Comparison of ENCODE assay signal across 20 cellular contexts in genomic region chr17:74525781-74526288, GRCh38. TPM values are rescaled to one million over a fixed set of nuclear protein-coding genes. Genes with fewer than 3 reads are reported as not detected.
"Had no signal": no experiment of that assay in that cellular context is flagged by ENCODE, and none has a peak within 500 bp of the region (broad histone marks: within the 10 kb centered on the region; RNA-seq: fewer than 3 reads in every experiment).

No MANE protein-coding gene starts in this region.

- H3K36me3 ChIP-seq: gastrocnemius medialis, heart left ventricle had no signal

- H3K4me3 ChIP-seq: body of pancreas, gastrocnemius medialis, heart left ventricle, mucosa of descending colon had no signal

- DNase-seq: activated B cell treated with CpG ODN at 0.5 μM for 24 hours; activated CD4-positive, alpha-beta T cell treated with anti-CD3 and anti-CD28 coated beads, Interleukin-2, amount 50 U/mL, for 1 hour; activated gamma-delta T cell; activated T-cell treated with anti-CD3 and anti-CD28 coated beads, Interleukin-2, amount 50 U/mL, for 4 hours; amniotic stem cell; body of pancreas; dermis blood vessel endothelial cell; effector memory CD8-positive, alpha-beta T cell; gastrocnemius medialis; heart left ventricle; left colon; mucosa of descending colon; retina; stimulated activated naive CD4-positive, alpha-beta T cell treated with Interleukin-2 at 50 U/mL for 16 hours; trophoblast cell had no signal

- ATAC-seq: activated T-cell treated with anti-CD3 and anti-CD28 coated beads, Interleukin-2, amount 50 U/mL, for 4 hours; body of pancreas; effector memory CD8-positive, alpha-beta T cell; gastrocnemius medialis; heart left ventricle; left colon; mucosa of descending colon; naive thymus-derived CD4-positive, alpha-beta T cell had no signal

- H3K9me3 ChIP-seq: body of pancreas, gastrocnemius medialis, mucosa of descending colon had no signal

- H3K36me3 Mint-ChIP-seq: activated naive CD8-positive, alpha-beta T cell had no signal

- H3K4me3 Mint-ChIP-seq: activated B cell treated with CpG ODN at 0.5 μM for 24 hours; activated naive CD8-positive, alpha-beta T cell; activated T-cell treated with anti-CD3 and anti-CD28 coated beads, Interleukin-2, amount 50 U/mL, for 4 hours; central memory CD8-positive, alpha-beta T cell; effector memory CD8-positive, alpha-beta T cell; naive thymus-derived CD4-positive, alpha-beta T cell had no signal

- H3K4me1 ChIP-seq: body of pancreas, gastrocnemius medialis had no signal

- H3K27ac Mint-ChIP-seq: activated B cell treated with CpG ODN at 0.5 μM for 24 hours; activated naive CD8-positive, alpha-beta T cell; effector memory CD8-positive, alpha-beta T cell; naive thymus-derived CD4-positive, alpha-beta T cell had no signal

- H3K27me3 ChIP-seq: body of pancreas, gastrocnemius medialis, heart left ventricle had no signal

- H3K27ac ChIP-seq: body of pancreas, epithelial cell of prostate, gastrocnemius medialis, heart left ventricle had no signal

- H3K9me3 Mint-ChIP-seq: activated B cell treated with CpG ODN at 0.5 μM for 24 hours; activated T-cell treated with anti-CD3 and anti-CD28 coated beads, Interleukin-2, amount 50 U/mL, for 4 hours; central memory CD8-positive, alpha-beta T cell had no signal

RNA-seq across cellular contexts. Expression of gene CD300LB, which starts 5.4 kb away (rescaled TPM):
- total RNA-seq: activated B cell treated with CpG ODN at 0.5 μM for 24 hours; activated T-cell treated with anti-CD3 and anti-CD28 coated beads, Interleukin-2, amount 50 U/mL, for 4 hours; body of pancreas; dermis blood vessel endothelial cell; T-helper 2 cell treated with Interferon-gamma antibody and Interleukin-4, amounts not matched to agents 100 ng/mL and 5 ng/mL, for 36 hours had no signal
- polyA plus RNA-seq: naive thymus-derived CD4-positive, alpha-beta T cell had no signal

RNA-seq across cellular contexts. Expression of gene CD300C, which starts 20.1 kb away (rescaled TPM):
- total RNA-seq: activated T-cell treated with anti-CD3 and anti-CD28 coated beads, Interleukin-2, amount 50 U/mL, for 4 hours; dermis blood vessel endothelial cell had no signal
- polyA plus RNA-seq: naive thymus-derived CD4-positive, alpha-beta T cell had no signal

RNA-seq across cellular contexts. Expression of gene CD300H, which starts 41.5 kb away (rescaled TPM):
- total RNA-seq: activated B cell treated with CpG ODN at 0.5 μM for 24 hours; activated T-cell treated with anti-CD3 and anti-CD28 coated beads, Interleukin-2, amount 50 U/mL, for 4 hours; body of pancreas; dermis blood vessel endothelial cell; gastrocnemius medialis; left colon; mucosa of descending colon; T-helper 2 cell treated with Interferon-gamma antibody and Interleukin-4, amounts not matched to agents 100 ng/mL and 5 ng/mL, for 36 hours had no signal
- polyA plus RNA-seq: naive thymus-derived CD4-positive, alpha-beta T cell had no signal

RNA-seq across cellular contexts. Expression of gene CD300A, which starts 59.4 kb away (rescaled TPM):
- total RNA-seq: dermis blood vessel endothelial cell had no signal
